13 cellular contexts compared by ENCODE assay signal in genomic region chr1:34781844-34782391, GRCh38. TPM values are rescaled to one million over a fixed set of nuclear protein-coding genes. Genes with fewer than 3 reads are reported as not detected.
DNase-seq lines count a peak whose midpoint lies in the region; ATAC-seq, FAIRE-seq and TF ChIP-seq lines count a peak whose summit lies in the region.
"Had no signal": no experiment of that assay in that cellular context is flagged by ENCODE, and none has a peak within 500 bp of the region (broad histone marks: within the 10 kb centered on the region; RNA-seq: fewer than 3 reads in every experiment).

No MANE protein-coding gene starts in this region.

- H3K4me3 Mint-ChIP-seq in astrocyte (ENCODE audit: unreplicated experiment): no peak overlapping the region

- H3K9me3 ChIP-seq in HCT116 (ENCODE audit: control insufficient read depth in 1 of 2, insufficient read depth in 1 of 2, low read depth in 1 of 2, low read length in 2 of 2) (no peaks in the 10 kb centered on the region), astrocyte (ENCODE audit: insufficient read depth, low read depth, low read length) (no peaks in the 10 kb centered on the region)

- H3K27ac ChIP-seq in HCT116 (ENCODE audit: low read depth, low read length) (peak overlapping the region; percentile 98), astrocyte (ENCODE audit: low read depth, low read length) (no peak overlapping the region)

- no peak for TF ChIP-seq RAD21 in HCT116 (IDR thresholded peaks at IDR 0.05; ENCODE audit: low read depth)

- H3K9me3 Mint-ChIP-seq in astrocyte (ENCODE audit: unreplicated experiment): no peaks in the 10 kb centered on the region
- H3K9me3 Mint-ChIP-seq: activated T-cell treated with anti-CD3 and anti-CD28 coated beads, Interleukin-2, amount 50 U/mL, for 72 hours had no signal

- TF ChIP-seq CTCF in HCT116 (IDR thresholded peaks at IDR 0.05 in 2 of 3, conservative IDR thresholded peaks at IDR 0.05 in 1 of 3; ENCODE audit: borderline replicate concordance in 1 of 3, insufficient read depth in 1 of 3, low read depth in 2 of 3, low read length in 2 of 3): peak in 2 of 3 experiments; percentile 21 to 40; a peak in 3 of 6 replicates
- no peak for TF ChIP-seq CTCF in astrocyte (IDR thresholded peaks at IDR 0.05; ENCODE audit: insufficient read depth, low read depth, low read length)
- TF ChIP-seq CTCF in foreskin fibroblast (IDR thresholded peaks at IDR 0.05; ENCODE audit: low read depth, low read length): no peak

- no peaks in the 10 kb centered on the region for H3K9me2 ChIP-seq in HCT116 (ENCODE audit: insufficient read depth)

- TSS peak; percentile 57 for BruUV-seq in HCT116 (replicated peaks; lab: Mats Ljungman, UMichigan)

- H3K4me3 ChIP-seq in HCT116 (replicated peaks in 1 of 2; ENCODE audit: low read depth in 1 of 2, low read length in 2 of 2) (peak overlapping the region; percentile 84 to 92), astrocyte (ENCODE audit: insufficient read depth, low read depth, low read length) (no peak overlapping the region), foreskin fibroblast (ENCODE audit: low read depth in 1 of 2, low read length in 2 of 2) (peak overlapping the region in 1 of 2 donors; percentile 19)

- peak; percentile 59 for ATAC-seq in HCT116
- peak; percentile 16 for ATAC-seq in sciatic nerve
- ATAC-seq in GM18909 (IDR thresholded peaks at IDR 0.05; ENCODE audit: poor library complexity, unreplicated experiment): no peak
- ATAC-seq in HG02798 (IDR thresholded peaks at IDR 0.05; ENCODE audit: poor library complexity, unreplicated experiment): no peak

- H3K27me3 ChIP-seq in HCT116 (ENCODE audit: insufficient read depth, low read length): no peaks in the 10 kb centered on the region
- peaks cover 23% of the 10 kb centered on the region for H3K27me3 ChIP-seq in astrocyte (ENCODE audit: insufficient read depth, low read length)

- H3K27me3 Mint-ChIP-seq in astrocyte (ENCODE audit: low read depth, unreplicated experiment): peaks cover 70% of the 10 kb centered on the region

- H3K4me1 Mint-ChIP-seq in astrocyte (ENCODE audit: low read depth, unreplicated experiment): peaks cover 5% of the 10 kb centered on the region

- H3K36me3 ChIP-seq in HCT116 (ENCODE audit: control insufficient read depth in 1 of 2, insufficient read depth in 2 of 2, low read length in 2 of 2) (peaks cover 4 to 23% of the 10 kb centered on the region in 2 experiments; a peak in 2 of 4 replicates), astrocyte (ENCODE audit: insufficient read depth, low read length) (no peaks in the 10 kb centered on the region)

- no peak for FAIRE-seq in astrocyte (lab: Jason Lieb, UNC)

- peak overlapping the region; percentile 83 for H3K9ac ChIP-seq in HCT116 (ENCODE audit: low read length)
- no peak overlapping the region for H3K9ac ChIP-seq in astrocyte (ENCODE audit: low read length)

- no peak overlapping the region for H3K27ac Mint-ChIP-seq in astrocyte (ENCODE audit: unreplicated experiment)
- H3K27ac Mint-ChIP-seq: activated T-cell treated with anti-CD3 and anti-CD28 coated beads, Interleukin-2, amount 50 U/mL, for 72 hours had no signal

- TF ChIP-seq POLR2A in HCT116 (IDR thresholded peaks at IDR 0.05; ENCODE audit: borderline replicate concordance, extremely low read depth, insufficient read depth, insufficient read length): no peak

- H3K4me2 ChIP-seq in HCT116 (ENCODE audit: low read length): peak overlapping the region; percentile 86
- peak overlapping the region; percentile 80 for H3K4me2 ChIP-seq in astrocyte (ENCODE audit: low read length)

- CTCF ChIA-PET in HCT116 (lab: Charles Lee): interaction anchor here (0.9 to 1.6 kb wide), 3 partner anchors 39 to 78 kb away, joined by 3 to 8 read pairs (median 8); partner anchors contain the start of gene SMIM12

- H3K36me3 Mint-ChIP-seq in astrocyte (ENCODE audit: low read depth, unreplicated experiment): no peaks in the 10 kb centered on the region

- H3K4me1 ChIP-seq in HCT116 (ENCODE audit: control insufficient read depth in 1 of 2, insufficient read depth in 2 of 2, low read length in 2 of 2) (peaks cover 39 to 64% of the 10 kb centered on the region in 2 experiments), astrocyte (ENCODE audit: insufficient read depth, low read length) (peaks cover 12% of the 10 kb centered on the region)

- H3K79me2 ChIP-seq in HCT116 (ENCODE audit: insufficient read depth, low read length): peaks cover 48% of the 10 kb centered on the region
- no peaks in the 10 kb centered on the region for H3K79me2 ChIP-seq in astrocyte (ENCODE audit: insufficient read depth, low read length)

- no peak for DNase-seq in HCT116 (ENCODE audit: low read depth, low spot score)
- no peak for DNase-seq in astrocyte (ENCODE audit: low read depth)
- DNase-seq in iPS-NIHi11 (ENCODE audit: low spot score): peak; percentile 59
- DNase-seq in sciatic nerve (ENCODE audit: low spot score): no peak
- DNase-seq in foreskin fibroblast: no peak
- no peak for DNase-seq in A172 (ENCODE audit: low spot score)
- DNase-seq: DMS79; effector CD4-positive, alpha-beta T cell; stimulated activated CD4-positive, alpha-beta T cell treated with anti-CD3 and anti-CD28 coated beads, Interleukin-4, amount 100 ng/mL, for 24 hours; T-helper 2 cell had no signal

- POLR2A ChIA-PET in HCT116 (lab: Charles Lee): interaction anchor here (0.6 to 0.9 kb wide), 2 partner anchors 10 to 19 kb away, joined by 3 read pairs; no protein-coding TSS in a partner anchor

- intact Hi-C loops in HCT116 (cut with micrococcal nuclease) (no loop called here), sciatic nerve (cut with DNase I) (no loop called here)

- H2AFZ ChIP-seq in HCT116 (ENCODE audit: low read depth, low read length, poor library complexity, severe bottlenecking) (no peak overlapping the region), astrocyte (ENCODE audit: low read depth, low read length) (no peak overlapping the region)

- RAD21 ChIA-PET in HCT116 (lab: Charles Lee; ENCODE audit: low non-redundant PET in 1 of 2, low total read pairs in 2 of 2, uncharacterized antibody in 2 of 2, unreplicated experiment in 2 of 2): no interaction called here

- H4K20me1 ChIP-seq in HCT116 (ENCODE audit: insufficient read depth): no peaks in the 10 kb centered on the region
- no peaks in the 10 kb centered on the region for H4K20me1 ChIP-seq in astrocyte (ENCODE audit: insufficient read depth, low read length)

TF ChIP-seq in HCT116, 20 proteins besides CTCF, POLR2A, EP300 and RAD21:
- TF ChIP-seq EZH2 (IDR thresholded peaks at IDR 0.05): no peak
- no peak for TF ChIP-seq CBX3 (IDR thresholded peaks at IDR 0.05; ENCODE audit: low read depth)
- TF ChIP-seq POLR2AphosphoS5 (IDR thresholded peaks at IDR 0.05; ENCODE audit: low read depth, low read length): peak; percentile 46; the same call in 1 of the 2 replicates
- no peak for TF ChIP-seq TCF7L2 (IDR thresholded peaks at IDR 0.05; ENCODE audit: borderline replicate concordance, extremely low read depth, insufficient read depth, insufficient read length)
- TF ChIP-seq FOSL1 (IDR thresholded peaks at IDR 0.05; ENCODE audit: low read depth): no peak

RNA-seq across cellular contexts. Expression of gene GJB3, which starts 0.9 kb away (rescaled TPM):
- total RNA-seq in HCT116 (2021; ENCODE audit: unreplicated experiment): 46.7 TPM
- polyA plus RNA-seq in HCT116 (2012): 89.1 and 116 TPM in 2 replicates
- 0.32 TPM in 1 of 2 replicates, not detected in the other for total RNA-seq in astrocyte
- 1.3 TPM for total RNA-seq in sciatic nerve
- 0.74 and 1.6 TPM in 2 replicates for total RNA-seq in A172 (2014; rRNA removed; shearing (Covaris generic))
- total RNA-seq: activated T-cell treated with anti-CD3 and anti-CD28 coated beads, Interleukin-2, amount 50 U/mL, for 72 hours had no signal

RNA-seq across cellular contexts. Expression of gene GJA4, which starts 10.9 kb away (rescaled TPM):
- total RNA-seq in HCT116 (2021; ENCODE audit: unreplicated experiment): not detected
- polyA plus RNA-seq in HCT116 (2012): not detected in 2 replicates
- total RNA-seq in astrocyte: not detected in 2 replicates
- 35.9 TPM for total RNA-seq in sciatic nerve
- not detected in 2 replicates for total RNA-seq in A172 (2014; rRNA removed; shearing (Covaris generic))

RNA-seq across cellular contexts. Expression of gene GJB4, which starts 22.4 kb away (rescaled TPM):
- total RNA-seq in HCT116 (2021; ENCODE audit: unreplicated experiment) (2.0 TPM), astrocyte (not detected in 2 replicates), sciatic nerve (not detected)
- polyA plus RNA-seq in HCT116 (2012): 3.3 and 4.6 TPM in 2 replicates
- total RNA-seq in A172 (2014; rRNA removed; shearing (Covaris generic)): not detected in 2 replicates
- total RNA-seq: activated T-cell treated with anti-CD3 and anti-CD28 coated beads, Interleukin-2, amount 50 U/mL, for 72 hours had no signal

RNA-seq across cellular contexts. Expression of gene GJB5, which starts 27.1 kb away (rescaled TPM):
- total RNA-seq in HCT116 (2021; ENCODE audit: unreplicated experiment) (4.6 TPM), astrocyte (not detected in 2 replicates), sciatic nerve (0.36 TPM)
- polyA plus RNA-seq in HCT116 (2012): 12.0 and 15.0 TPM in 2 replicates
- total RNA-seq in A172 (2014; rRNA removed; shearing (Covaris generic)): 0.29 TPM in 1 of 2 replicates, not detected in the other
- total RNA-seq: activated T-cell treated with anti-CD3 and anti-CD28 coated beads, Interleukin-2, amount 50 U/mL, for 72 hours had no signal

Comparison
In these comparisons a context has a peak if more than half of its experiments do, and no peak if none do; other contexts are left out.
1. ATAC-seq: peak in HCT116 (single experiment) and sciatic nerve (single experiment); none in GM18909 (single experiment) and HG02798 (single experiment).
2. CTCF ChIP-seq: peak in HCT116 (2 of 3); none in astrocyte (single experiment) and foreskin fibroblast (single experiment).
3. RNA of gene GJB3, which starts 0.9 kb away (total RNA-seq): 46.7 TPM in HCT116 (single experiment); 0.74 to 1.6 TPM in A172, 1.3 TPM in sciatic nerve (single experiment) and 0.32 TPM in astrocyte; every median in the first group is over 10 times any median in the second.
4. RNA of gene GJA4, which starts 10.9 kb away (total RNA-seq): 35.9 TPM in sciatic nerve (single experiment); not detected in HCT116 (single experiment), not detected in astrocyte and not detected in A172; every median in the first group is over 10 times any median in the second.